In genomic region chr19:27773318-27774094, GRCh38 we compare ENCODE assay signal across 19 cellular contexts.
DNase-seq lines count a peak whose midpoint lies in the region; ATAC-seq and TF ChIP-seq lines count a peak whose summit lies in the region.
"Had no signal": no experiment of that assay in that cellular context is flagged by ENCODE, and none has a peak within 500 bp of the region (broad histone marks: within the 10 kb centered on the region; RNA-seq: fewer than 3 reads in every experiment).

No MANE protein-coding gene starts in this region.

- H3K36me3 Mint-ChIP-seq in endodermal cell (ENCODE audit: low read depth) (peaks cover 53% of the 10 kb centered on the region), osteocyte (ENCODE audit: unreplicated experiment) (peaks cover 79% of the 10 kb centered on the region)

- H3K4me1 ChIP-seq in endodermal cell (ENCODE audit: control insufficient read depth, insufficient read depth, low read length) (no peaks in the 10 kb centered on the region), body of pancreas (no peaks in the 10 kb centered on the region)
- H3K4me1 ChIP-seq: A549, Caco-2 had no signal

- H3K9me3 Mint-ChIP-seq in endodermal cell (peaks cover 100% of the 10 kb centered on the region), osteocyte (ENCODE audit: unreplicated experiment) (peaks cover 84% of the 10 kb centered on the region)

- no peaks in the 10 kb centered on the region for H3K4me1 Mint-ChIP-seq in endodermal cell
- peaks cover 5% of the 10 kb centered on the region for H3K4me1 Mint-ChIP-seq in osteocyte (ENCODE audit: unreplicated experiment)

- H3K36me3 ChIP-seq in endodermal cell (ENCODE audit: control insufficient read depth, insufficient read depth, low read length) (peaks cover 16% of the 10 kb centered on the region), body of pancreas (replicated peaks in 1 of 2; ENCODE audit: insufficient read depth in 1 of 2, low read depth in 2 of 2) (peaks cover 0 to 2% of the 10 kb centered on the region in 2 donors)

- no peak overlapping the region for H3K9ac ChIP-seq in endodermal cell (ENCODE audit: extremely low read depth, low read length, poor library complexity, severe bottlenecking)
- H3K9ac ChIP-seq: GM23248 had no signal

- H3K27ac ChIP-seq in endodermal cell (ENCODE audit: low read depth, low read length), result no peak overlapping the region
- H3K27ac ChIP-seq in body of pancreas, result no peak overlapping the region
- H3K27ac ChIP-seq: 22Rv1, A549, C4-2B, GM23248, HL-60 had no signal

- H3K4me3 ChIP-seq in endodermal cell (ENCODE audit: low read length) (peak overlapping the region; percentile 3), body of pancreas (no peak overlapping the region)
- H3K4me3 ChIP-seq: A549, GM23248 had no signal

- H3K27me3 ChIP-seq in endodermal cell (ENCODE audit: control insufficient read depth, insufficient read depth, low read length, poor library complexity, severe bottlenecking), result no peaks in the 10 kb centered on the region
- H3K27me3 ChIP-seq in body of pancreas, result no peaks in the 10 kb centered on the region

- TF ChIP-seq CTCF in endodermal cell (conservative IDR thresholded peaks at IDR 0.05) (no peak), osteocyte (IDR thresholded peaks at IDR 0.05) (no peak), body of pancreas (IDR thresholded peaks at IDR 0.05) (no peak)

- intact Hi-C loops in body of pancreas (cut with DNase I), result no loop called here

- H3K27me3 Mint-ChIP-seq in endodermal cell (ENCODE audit: insufficient read depth) (peaks cover 2% of the 10 kb centered on the region), osteocyte (ENCODE audit: unreplicated experiment) (no peaks in the 10 kb centered on the region)
- H3K27me3 Mint-ChIP-seq: CD4-positive, alpha-beta T cell; IgD-negative memory B cell had no signal

- H3K4me3 Mint-ChIP-seq in endodermal cell (no peak overlapping the region), osteocyte (ENCODE audit: unreplicated experiment) (no peak overlapping the region)
- H3K4me3 Mint-ChIP-seq: CD4-positive, alpha-beta T cell; HFFc6; IgD-negative memory B cell had no signal

- DNase-seq in activated effector memory CD4-positive, alpha-beta T cell treated with anti-CD3 and anti-CD28 coated beads, Interleukin-2, amount 50 U/mL, for 16 hours, result peak; percentile 30
- no peak for DNase-seq in activated effector memory CD4-positive, alpha-beta T cell treated with Interleukin-2 at 50 U/mL for 16 hours
- peak; percentile 23 for DNase-seq in endodermal cell
- peak; percentile 57 for DNase-seq in osteocyte (ENCODE audit: extremely low spot score, unreplicated experiment)
- no peak for DNase-seq in body of pancreas
- no peak for DNase-seq in LoVo (ENCODE audit: low spot score)
- DNase-seq: AML-193; CD4-positive, alpha-beta T cell; HCEC 1CT; HFFc6 had no signal

- TF ChIP-seq POLR2A in body of pancreas (IDR thresholded peaks at IDR 0.05), result no peak

- 78 to 79% methylated on average over 9 to 11 of the region's 11 CpGs for whole genome bisulfite sequencing in endodermal cell (ENCODE audit: insufficient coverage in 1 of 2, insufficient read length in 1 of 2), 2 experiments
- WGBS in body of pancreas, 2 donors, result 77 to 79% methylated on average over 11 of the region's 11 CpGs

- peaks cover 58% of the 10 kb centered on the region for H3K9me3 ChIP-seq in endodermal cell (ENCODE audit: control insufficient read depth, low read length)
- peaks cover 0 to 37% (median 0%) of the 10 kb centered on the region in 3 donors for H3K9me3 ChIP-seq in body of pancreas

- no peak overlapping the region for H3K27ac Mint-ChIP-seq in endodermal cell
- no peak overlapping the region for H3K27ac Mint-ChIP-seq in osteocyte (ENCODE audit: unreplicated experiment)
- H3K27ac Mint-ChIP-seq: CD4-positive, alpha-beta T cell; HFFc6; IgD-negative memory B cell had no signal

- no peak for ATAC-seq in GM21526 (IDR thresholded peaks at IDR 0.05; ENCODE audit: low FRiP score, unreplicated experiment)
- ATAC-seq in body of pancreas, result no peak
- ATAC-seq: HepG2 had no signal

Comparison
In these comparisons a context has a peak if more than half of its experiments do, and no peak if none do; other contexts are left out.
1. DNase-seq: peak in activated effector memory CD4-positive, alpha-beta T cell treated with anti-CD3 and anti-CD28 coated beads, Interleukin-2, amount 50 U/mL, for 16 hours (single experiment), endodermal cell (single experiment) and osteocyte (single experiment); none in activated effector memory CD4-positive, alpha-beta T cell treated with Interleukin-2 at 50 U/mL for 16 hours (single experiment), body of pancreas (0 of 4) and LoVo (single experiment).